In the genomic region with DNA sequence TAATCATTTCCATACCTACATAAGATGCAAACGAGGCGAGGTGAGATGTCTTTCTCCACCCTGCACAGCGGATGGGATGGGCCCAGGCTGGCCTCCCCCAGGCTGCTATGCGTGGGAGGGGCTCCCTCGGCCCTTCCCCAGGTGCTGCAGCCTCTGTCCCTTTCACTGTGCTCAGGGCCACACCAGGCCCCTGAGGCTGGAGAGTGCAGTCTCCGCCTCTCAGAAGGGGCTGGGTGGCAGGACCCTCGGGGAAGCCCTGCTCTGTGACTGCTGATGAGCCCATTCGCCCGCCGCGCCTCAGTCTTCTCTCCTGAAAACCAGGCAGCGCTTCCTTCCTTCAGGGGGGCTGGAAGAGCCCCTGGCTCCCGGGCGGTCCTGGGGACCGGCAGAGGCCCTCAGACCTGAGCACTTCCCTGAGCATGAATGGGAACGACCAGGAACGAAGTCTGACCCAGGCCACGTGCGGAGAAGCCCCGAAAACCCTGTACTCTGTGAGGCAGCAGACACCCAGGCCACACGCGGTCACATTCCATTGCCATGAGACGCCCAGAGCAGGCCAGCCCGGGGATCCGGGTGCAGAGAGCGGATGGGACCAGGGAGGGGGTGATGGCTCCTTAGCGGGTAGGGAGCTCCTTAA, we compare ENCODE assay signal across 10 cellular contexts. TPM values are rescaled to one million over a fixed set of nuclear protein-coding genes. Genes with fewer than 3 reads are reported as not detected.
DNase-seq lines count a peak whose midpoint lies in the region; ATAC-seq and TF ChIP-seq lines count a peak whose summit lies in the region.
"Had no signal": no experiment of that assay in that cellular context is flagged by ENCODE, and none has a peak within 500 bp of the region (broad histone marks: within the 10 kb centered on the region; RNA-seq: fewer than 3 reads in every experiment).

No MANE protein-coding gene starts in this region.

- H3K27me3 ChIP-seq in RWPE2 (ENCODE audit: insufficient read depth, poor library complexity, severe bottlenecking) (no peaks in the 10 kb centered on the region), ovary (no peaks in the 10 kb centered on the region)

- peaks cover 24% of the 10 kb centered on the region for H3K4me1 ChIP-seq in RWPE2 (ENCODE audit: insufficient read depth, poor library complexity, severe bottlenecking)
- H3K4me1 ChIP-seq in ovary (ENCODE audit: insufficient read depth): peaks cover 27% of the 10 kb centered on the region

- no peak for TF ChIP-seq POLR2A in ovary (IDR thresholded peaks at IDR 0.05)

- H3K4me3 Mint-ChIP-seq in Calu3 (ENCODE audit: low read depth, unreplicated experiment): no peak overlapping the region
- no peak overlapping the region for H3K4me3 Mint-ChIP-seq in activated T-cell treated with anti-CD3 and anti-CD28 coated beads, Interleukin-2, amount 50 U/mL, for 4 hours
- H3K4me3 Mint-ChIP-seq: CD8-positive, alpha-beta memory T cell had no signal

- H3K4me3 ChIP-seq in RWPE2 (ENCODE audit: severe bottlenecking) (no peak overlapping the region), foreskin fibroblast (ENCODE audit: low read depth in 1 of 2, low read length in 2 of 2) (no peak overlapping the region), ovary (no peak overlapping the region)
- H3K4me3 ChIP-seq: HAP-1 had no signal

- H3K27ac Mint-ChIP-seq in Calu3 (ENCODE audit: unreplicated experiment): no peak overlapping the region

- H3K9me3 Mint-ChIP-seq in Calu3 (ENCODE audit: low read depth, unreplicated experiment): no peaks in the 10 kb centered on the region
- H3K9me3 Mint-ChIP-seq in activated T-cell treated with anti-CD3 and anti-CD28 coated beads, Interleukin-2, amount 50 U/mL, for 4 hours: no peaks in the 10 kb centered on the region
- H3K9me3 Mint-ChIP-seq: CD8-positive, alpha-beta memory T cell had no signal

- H3K4me1 Mint-ChIP-seq in Calu3 (ENCODE audit: low read depth, unreplicated experiment): peaks cover 18% of the 10 kb centered on the region
- H3K4me1 Mint-ChIP-seq in activated T-cell treated with anti-CD3 and anti-CD28 coated beads, Interleukin-2, amount 50 U/mL, for 4 hours (ENCODE audit: low read depth): peaks cover 4% of the 10 kb centered on the region

- no peaks in the 10 kb centered on the region for H3K36me3 Mint-ChIP-seq in Calu3 (ENCODE audit: insufficient read depth, unreplicated experiment)
- no peaks in the 10 kb centered on the region for H3K36me3 Mint-ChIP-seq in activated T-cell treated with anti-CD3 and anti-CD28 coated beads, Interleukin-2, amount 50 U/mL, for 4 hours (ENCODE audit: insufficient read depth)
- H3K36me3 Mint-ChIP-seq: CD8-positive, alpha-beta memory T cell had no signal

- H3K27ac ChIP-seq in RWPE2 (ENCODE audit: poor library complexity, severe bottlenecking) (peak overlapping the region; percentile 59), ovary (peak overlapping the region in 1 of 2 donors; percentile 8)

- 34 to 45% (median 37%) methylated on average over 27 of the region's 27 CpGs for WGBS in ovary, 3 donors

- TF ChIP-seq CTCF in Calu3 (IDR thresholded peaks at IDR 0.05; ENCODE audit: unreplicated experiment): no peak
- no peak for TF ChIP-seq CTCF in RWPE2 (IDR thresholded peaks at IDR 0.05; ENCODE audit: poor library complexity, severe bottlenecking)
- no peak for TF ChIP-seq CTCF in foreskin fibroblast (IDR thresholded peaks at IDR 0.05; ENCODE audit: low read depth, low read length)
- TF ChIP-seq CTCF in ovary (IDR thresholded peaks at IDR 0.05): no peak

- ATAC-seq in RWPE2 (ENCODE audit: low read depth): peak; percentile 89
- ATAC-seq in activated T-cell treated with anti-CD3 and anti-CD28 coated beads, Interleukin-2, amount 50 U/mL, for 4 hours: no peak

- no peaks in the 10 kb centered on the region for H3K27me3 Mint-ChIP-seq in Calu3 (ENCODE audit: unreplicated experiment)
- H3K27me3 Mint-ChIP-seq in activated T-cell treated with anti-CD3 and anti-CD28 coated beads, Interleukin-2, amount 50 U/mL, for 4 hours (ENCODE audit: low read depth): no peaks in the 10 kb centered on the region

- H3K9me3 ChIP-seq in RWPE2 (ENCODE audit: severe bottlenecking) (no peaks in the 10 kb centered on the region), ovary (no peaks in the 10 kb centered on the region)
- H3K9me3 ChIP-seq: HAP-1 had no signal

- no peak for TF ChIP-seq EP300 in ovary (IDR thresholded peaks at IDR 0.05)

- no TSS peak for BruUV-seq in Calu3 (replicated peaks; lab: Mats Ljungman, UMichigan)

- H3K36me3 ChIP-seq in RWPE2 (ENCODE audit: low read depth) (no peaks in the 10 kb centered on the region), ovary (no peaks in the 10 kb centered on the region)
- H3K36me3 ChIP-seq: HAP-1 had no signal

- DNase-seq in Calu3 (peak; percentile 70), RWPE2 (ENCODE audit: low spot score) (peak; percentile 89), foreskin fibroblast (peak; percentile 85 to 91), ovary (peak; percentile 71 to 78 (median 76)), NCI-H2196 treated with DMSO at 0.1 percent for 48 hours (lab: John Stamatoyannopoulos, UW; ENCODE audit: unreplicated experiment) (no peak), NCI-H1417 treated with DMSO at 0.1 percent for 48 hours (lab: John Stamatoyannopoulos, UW) (no peak)
- DNase-seq in activated T-cell treated with anti-CD3 and anti-CD28 coated beads, Interleukin-2, amount 50 U/mL, for 4 hours: no peak
- DNase-seq in activated CD4-positive, alpha-beta T cell treated with anti-CD3 and anti-CD28 coated beads, Interleukin-2, amount 50 U/mL, for 48 hours: no peak
- DNase-seq: CD8-positive, alpha-beta memory T cell had no signal

- CTCF ChIA-PET in Calu3 (lab: Charles Lee): no interaction called here

- intact Hi-C loops in Calu3 (cut with micrococcal nuclease; ENCODE audit: unreplicated experiment) (no loop called here), ovary (cut with DNase I) (no loop called here)

RNA-seq across cellular contexts. Expression of a gene that starts 21.9 kb away (rescaled TPM):
- total RNA-seq in Calu3 (2022) (11.7 and 17.7 TPM in 2 replicates), ovary (10 to 100 TPM in 6 of 7 donors, 1 to 10 TPM in 1; 7.3 to 30.9 (median 17.4) TPM)
- polyA plus RNA-seq in ovary: 1 to 10 TPM; 2.5 to 7.8 TPM
- 100 to 1,000 TPM; 124 to 128 (median 125) TPM for total RNA-seq in activated T-cell treated with anti-CD3 and anti-CD28 coated beads, Interleukin-2, amount 50 U/mL, for 4 hours

Comparison
In these comparisons a context has a peak if more than half of its experiments do, and no peak if none do; other contexts are left out.
1. DNase-seq: peak in Calu3 (single experiment), RWPE2 (single experiment), foreskin fibroblast (2 of 2) and ovary (5 of 5); none in activated T-cell treated with anti-CD3 and anti-CD28 coated beads, Interleukin-2, amount 50 U/mL, for 4 hours (single experiment), NCI-H2196 treated with DMSO at 0.1 percent for 48 hours (single experiment), activated CD4-positive, alpha-beta T cell treated with anti-CD3 and anti-CD28 coated beads, Interleukin-2, amount 50 U/mL, for 48 hours (0 of 2) and NCI-H1417 treated with DMSO at 0.1 percent for 48 hours (single experiment).